1 cellular context compared by ENCODE assay signal in the genomic region with DNA sequence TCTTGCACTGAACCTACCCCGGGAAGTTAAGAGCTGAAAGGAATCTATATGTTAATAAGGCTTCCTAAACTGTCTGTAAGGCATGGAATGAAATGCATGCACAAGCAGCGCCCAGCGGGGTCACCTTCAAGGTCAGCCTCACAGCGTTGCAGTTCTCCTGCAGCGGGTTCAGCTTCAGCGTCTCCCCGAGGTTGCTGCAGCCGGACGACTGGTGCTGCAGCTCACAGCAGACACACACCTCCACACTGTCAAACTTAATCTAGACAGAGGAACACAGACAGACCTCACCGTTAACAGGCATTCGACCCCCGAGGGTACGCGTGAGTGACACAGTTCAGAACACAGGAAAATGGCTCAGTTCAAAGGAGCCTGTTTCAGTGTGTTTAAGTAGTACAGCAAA.
TF ChIP-seq lines count a peak whose summit lies in the region.

No MANE protein-coding gene starts in this region.

TF ChIP-seq in endothelial cell of umbilical vein, 7 proteins besides CTCF, POLR2A, EP300 and RAD21 (continued from another document):
- TF ChIP-seq POLR2AphosphoS5 (IDR thresholded peaks at IDR 0.05; ENCODE audit: insufficient read depth, low read depth, low read length): no peak
- no peak for TF ChIP-seq GATA2 (IDR thresholded peaks at IDR 0.05; ENCODE audit: insufficient read depth, insufficient read length, low read depth, low read length)
- no peak for TF ChIP-seq EZH2 (IDR thresholded peaks at IDR 0.05; ENCODE audit: borderline replicate concordance, low read depth, low read length, severe bottlenecking)
- TF ChIP-seq MAX (IDR thresholded peaks at IDR 0.05; ENCODE audit: insufficient read depth, insufficient read length): no peak
